ENCODE assay signal across 10 cellular contexts in the genomic region with DNA sequence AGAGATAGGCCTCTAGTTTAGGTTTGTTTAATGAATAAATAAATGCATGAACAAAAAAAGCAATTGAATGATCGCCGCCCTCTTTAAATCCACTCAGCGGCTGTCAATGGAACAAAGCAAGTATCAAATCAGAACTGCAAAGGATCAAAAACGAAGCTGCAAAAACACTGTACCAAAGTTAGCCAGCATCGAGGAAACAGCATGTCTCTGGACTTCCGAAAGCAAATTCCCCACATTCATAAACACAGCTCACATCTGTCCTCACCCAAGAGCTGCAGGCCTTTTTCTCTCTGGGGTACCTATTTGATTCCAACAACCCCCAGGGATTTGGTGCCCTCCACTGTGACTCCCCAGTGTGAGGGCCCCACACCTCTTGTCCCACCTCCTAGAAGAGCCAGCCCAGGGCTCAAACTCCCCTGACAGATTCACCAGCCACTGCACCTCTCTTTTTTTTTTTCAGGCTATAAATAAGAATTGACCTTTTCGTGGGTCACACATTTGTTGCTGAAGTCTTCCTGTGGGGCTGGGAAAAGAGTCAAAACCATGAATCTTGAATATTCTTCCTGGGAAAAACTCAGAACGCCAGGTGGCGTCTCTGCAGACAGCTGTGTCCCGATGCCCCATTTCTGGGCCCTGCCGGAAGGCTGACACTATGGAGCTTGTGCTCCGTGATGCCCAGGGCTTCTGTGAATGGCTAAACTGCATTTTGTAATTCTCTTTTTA.
DNase-seq lines count a peak whose midpoint lies in the region; TF ChIP-seq lines count a peak whose summit lies in the region.
"Had no signal": no experiment of that assay in that cellular context is flagged by ENCODE, and none has a peak within 500 bp of the region (broad histone marks: within the 10 kb centered on the region; RNA-seq: fewer than 3 reads in every experiment).

No MANE protein-coding gene starts in this region.

- peak; percentile 30 to 57 for DNase-seq in cardiac fibroblast (ENCODE audit: low read depth in 2 of 2)
- DNase-seq in iPS-NIHi7 (ENCODE audit: extremely low spot score): peak; percentile 55
- peak; percentile 61 for DNase-seq in putamen (ENCODE audit: low spot score)
- no peak for DNase-seq in stimulated activated CD4-positive, alpha-beta T cell treated with anti-CD3 and anti-CD28 coated beads, Interleukin-2, amount 100 ng/mL, for 24 hours
- DNase-seq in GM19238 (ENCODE audit: insufficient read length, low spot score): no peak
- no peak for DNase-seq in activated CD4-positive, alpha-beta T cell treated with anti-CD3 and anti-CD28 coated beads, Interleukin-2, amount 50 U/mL, for 4 hours
- no peak for DNase-seq in NCI-H2227 treated with DMSO at 0.1 percent for 48 hours (lab: John Stamatoyannopoulos, UW)
- DNase-seq: HCEC 1CT; stimulated activated CD4-positive, alpha-beta T cell treated with anti-CD3 and anti-CD28 coated beads, Interleukin-15, amount 100 ng/mL, for 24 hours had no signal

- peaks cover 0 to 20% of the 10 kb centered on the region in 2 experiments; a peak in 1 of 3 replicates for H3K36me3 ChIP-seq in HEK293 (ENCODE audit: control insufficient read depth in 2 of 2, insufficient read depth in 1 of 2, low read length in 2 of 2)

- POLR2A ChIA-PET in HEK293 (lab: Yijun Ruan, JAX): no interaction called here

- no peaks in the 10 kb centered on the region for H3K4me1 ChIP-seq in HEK293 (ENCODE audit: control insufficient read depth, insufficient read depth, low read length)

- no peak overlapping the region for H3K27ac ChIP-seq in HEK293 (ENCODE audit: extremely low read depth, low read depth, low read length)

- H3K9me3 ChIP-seq in HEK293 (ENCODE audit: control insufficient read depth, insufficient read depth, low read depth, low read length): no peaks in the 10 kb centered on the region

- H3K4me3 ChIP-seq in HEK293 (ENCODE audit: low read depth, low read length) (no peak overlapping the region), cardiac fibroblast (replicated peaks in 1 of 2; ENCODE audit: low read depth in 2 of 2, low read length in 2 of 2) (no peak overlapping the region)

- TF ChIP-seq CTCF in HEK293 (tag by site-specific recombination; IDR thresholded peaks at IDR 0.05) (no peak), cardiac fibroblast (IDR thresholded peaks at IDR 0.05; ENCODE audit: low read depth, low read length) (peak; percentile 49)

- CTCF ChIA-PET in HEK293 (lab: Yijun Ruan, JAX): interaction anchor here (2.3 kb wide), 1 partner anchor 9 kb away, joined by 13 read pairs; no protein-coding TSS in a partner anchor

TF ChIP-seq in HEK293, 187 proteins besides CTCF, POLR2A, EP300 and RAD21:
- TF ChIP-seq ZIC2 (tag by site-specific recombination; IDR thresholded peaks at IDR 0.05) (peak; percentile 55), ZNF223 (tag by site-specific recombination; IDR thresholded peaks at IDR 0.05) (no peak)

Comparison
In these comparisons a context has a peak if more than half of its experiments do, and no peak if none do; other contexts are left out.
1. DNase-seq: peak in cardiac fibroblast (2 of 2), iPS-NIHi7 (single experiment) and putamen (single experiment); none in stimulated activated CD4-positive, alpha-beta T cell treated with anti-CD3 and anti-CD28 coated beads, Interleukin-2, amount 100 ng/mL, for 24 hours (0 of 2), GM19238 (single experiment), activated CD4-positive, alpha-beta T cell treated with anti-CD3 and anti-CD28 coated beads, Interleukin-2, amount 50 U/mL, for 4 hours (0 of 2) and NCI-H2227 treated with DMSO at 0.1 percent for 48 hours (single experiment).